Comparison of ENCODE assay signal across 8 cellular contexts in the genomic region with DNA sequence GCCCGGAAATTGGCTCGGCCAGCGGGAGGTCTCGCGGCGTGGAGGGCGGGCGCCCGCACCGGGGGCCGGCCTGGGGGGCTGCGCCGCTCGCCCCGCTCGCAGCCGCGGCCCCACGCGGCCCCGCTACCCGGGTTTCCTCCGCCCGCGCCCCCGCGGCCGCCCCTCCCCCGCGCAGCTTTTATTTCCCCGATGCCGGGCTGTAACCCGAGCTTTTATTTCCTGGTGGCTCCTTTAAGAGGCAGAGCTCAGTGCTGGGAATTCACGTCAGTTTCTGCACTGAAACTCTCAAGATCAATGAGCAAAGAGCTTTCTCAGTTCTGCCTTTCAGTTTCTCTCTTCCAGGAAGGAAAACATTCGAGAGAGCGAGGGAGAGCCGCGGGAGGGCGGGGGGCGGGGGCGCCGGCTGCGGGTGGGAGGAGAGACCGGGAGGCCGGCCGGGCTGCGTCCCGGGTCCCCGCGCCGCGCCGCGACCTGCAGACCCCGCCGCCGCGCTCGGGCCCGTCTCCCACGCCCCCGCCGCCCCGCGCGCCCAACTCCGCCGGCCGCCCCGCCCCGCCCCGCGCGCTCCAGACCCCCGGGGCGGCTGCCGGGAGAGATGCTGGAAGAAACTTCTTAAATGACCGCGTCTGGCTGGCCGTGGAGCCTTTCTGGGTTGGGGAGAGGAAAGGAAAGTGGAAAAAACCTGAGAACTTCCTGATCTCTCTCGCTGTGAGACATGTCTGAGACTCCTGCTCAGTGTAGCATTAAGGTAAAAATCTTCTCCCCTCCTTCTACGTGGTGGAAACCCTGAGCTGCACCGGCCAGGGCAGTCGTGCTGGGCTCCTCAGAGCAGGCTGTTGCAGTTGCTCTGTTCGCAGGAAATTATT. TPM values are rescaled to one million over a fixed set of nuclear protein-coding genes. Genes with fewer than 3 reads are reported as not detected.
DNase-seq lines count a peak whose midpoint lies in the region; ATAC-seq, FAIRE-seq and TF ChIP-seq lines count a peak whose summit lies in the region.

Gene ETV6 (plus strand): TSS at position 262 of the 866 bp plus-strand sequence. CDS start 454 bp downstream, at position 716.

- H2AFZ ChIP-seq in IMR-90 (replicated peaks; ENCODE audit: low read length, poor library complexity) (peak within 1 kb of the TSS; percentile 91), fibroblast of lung (ENCODE audit: low read length) (peak within 1 kb of the TSS; percentile 83)

- peak; percentile 43 for ATAC-seq in GM21528 (IDR thresholded peaks at IDR 0.05; ENCODE audit: low FRiP score, unreplicated experiment)
- ATAC-seq in IMR-90 (ENCODE audit: low read depth) = peak; percentile 44
- peak; percentile 61 to 67 for ATAC-seq in naive B cell (ENCODE audit: low read depth in 2 of 2)

- POLR2A ChIA-PET in IMR-90 (lab: Charles Lee; ENCODE audit: unreplicated experiment) = interaction anchor here (0.6 to 1.1 kb wide), 5 partner anchors 22 to 144 kb away, joined by 3 read pairs; no protein-coding TSS in a partner anchor

- FAIRE-seq in RCC 7860 (lab: Jason Lieb, UNC) = no peak

- TF ChIP-seq CTCF in IMR-90 (conservative IDR thresholded peaks at IDR 0.05; ENCODE audit: low read depth, low read length) (no peak), fibroblast of lung (conservative IDR thresholded peaks at IDR 0.05 in 1 of 2, IDR thresholded peaks at IDR 0.05 in 1 of 2; ENCODE audit: low read depth in 1 of 2, low read length in 2 of 2) (no peak)

- peak within 1 kb of the TSS; percentile 89 to 99 (median 98) for H3K4me3 Mint-ChIP-seq in naive B cell

- H3K18ac ChIP-seq in IMR-90 (ENCODE audit: low read depth, low read length) = peak within 1 kb of the TSS; percentile 99

- H2BK15ac ChIP-seq in IMR-90 (ENCODE audit: low read depth, low read length) = peak within 1 kb of the TSS; percentile 90

- peak within 1 kb of the TSS; percentile 99 for H3K14ac ChIP-seq in IMR-90 (replicated peaks; ENCODE audit: low read depth, low read length)

- 5% methylated on average over 15 of the region's 85 CpGs; no CpG with 5 or more reads in 1 of the 2 experiments for WGBS in IMR-90 (ENCODE audit: extremely low coverage in 2 of 2, insufficient read length in 1 of 2), 2 experiments

- peak within 1 kb of the TSS; percentile 97 for H3K56ac ChIP-seq in IMR-90 (ENCODE audit: extremely low read depth, insufficient read depth, low read length)

- H4K5ac ChIP-seq in IMR-90 (ENCODE audit: low read depth, low read length) = peak within 1 kb of the TSS; percentile 93

- peak within 1 kb of the TSS; percentile 97 to 99 (median 99) for H3K27ac Mint-ChIP-seq in naive B cell

- H3K4me2 ChIP-seq in IMR-90 (ENCODE audit: low read depth, low read length) = peak within 1 kb of the TSS; percentile 83
- peak within 1 kb of the TSS; percentile 89 for H3K4me2 ChIP-seq in fibroblast of lung (ENCODE audit: extremely low read depth, insufficient read depth, low read length)

- H3K4me3 ChIP-seq in IMR-90 (ENCODE audit: insufficient read depth, low read depth, low read length) = peak within 1 kb of the TSS; percentile 98
- peak within 1 kb of the TSS; percentile 86 to 95 (median 90) for H3K4me3 ChIP-seq in fibroblast of lung (replicated peaks in 1 of 4; ENCODE audit: control extremely low read depth in 1 of 4, insufficient read depth in 1 of 4, low read depth in 3 of 4, low read length in 4 of 4)

- H2BK120ac ChIP-seq in IMR-90 (ENCODE audit: low read depth, low read length) = peak within 1 kb of the TSS; percentile 96

- H3K4me1 Mint-ChIP-seq in naive B cell = peaks cover 40 to 47% (median 42%) of the 10 kb centered on the region in 3 donors

- H4K8ac ChIP-seq in IMR-90 (ENCODE audit: low read depth in 2 of 2, low read length in 2 of 2) = peak within 1 kb of the TSS; percentile 96 to 97

- peak; percentile 4; the same call in 1 of the 2 replicates for TF ChIP-seq RAD21 in IMR-90 (IDR thresholded peaks at IDR 0.05; ENCODE audit: low read length)

- H3K4ac ChIP-seq in IMR-90 (ENCODE audit: low read depth, low read length) = peak within 1 kb of the TSS; percentile 99

- H2AK9ac ChIP-seq in IMR-90 (replicated peaks; ENCODE audit: low read depth, low read length, poor library complexity) = peak within 1 kb of the TSS; percentile 96

- peak within 1 kb of the TSS; percentile 94 for H2BK20ac ChIP-seq in IMR-90 (ENCODE audit: low read depth, low read length)

- H2AK5ac ChIP-seq in IMR-90 (ENCODE audit: low read depth, low read length) = peak within 1 kb of the TSS; percentile 70

- H4K20me1 ChIP-seq in IMR-90 (ENCODE audit: insufficient read depth, low read length) (peaks cover 13% of the 10 kb centered on the region), fibroblast of lung (ENCODE audit: control insufficient read depth, extremely low read depth, insufficient read depth, low read length) (no peaks in the 10 kb centered on the region)

- H3K9me3 ChIP-seq in IMR-90 (ENCODE audit: control insufficient read depth, insufficient read depth, low read length) = no peaks in the 10 kb centered on the region
- H3K9me3 ChIP-seq in fibroblast of lung (ENCODE audit: control insufficient read depth, insufficient read depth, low read depth, low read length) = no peaks in the 10 kb centered on the region

- BruUV-seq in IMR-90 (replicated peaks; lab: Mats Ljungman, UMichigan) = no TSS peak

- H3K79me1 ChIP-seq in IMR-90 (ENCODE audit: low read depth in 1 of 2, low read length in 2 of 2) = peaks cover 0 to 39% of the 10 kb centered on the region in 2 experiments; a peak in 2 of 4 replicates

- H3K9ac ChIP-seq in IMR-90 (ENCODE audit: low read depth, low read length) (peak within 1 kb of the TSS; percentile 99), fibroblast of lung (ENCODE audit: insufficient read depth, low read length) (peak within 1 kb of the TSS; percentile 83)

- DNase-seq in DMS153 treated with DMSO at 0.1 percent for 48 hours (lab: John Stamatoyannopoulos, UW; ENCODE audit: unreplicated experiment) (peak; percentile 68), IMR-90 (peak; percentile 93), RCC 7860 (ENCODE audit: low spot score) (peak; percentile 79), fibroblast of lung (ENCODE audit: low read depth in 2 of 2) (peak; percentile 94 to 97), naive B cell (peak; percentile 75)
- DNase-seq in activated T-helper 1 cell treated with anti-CD3 and anti-CD28 coated beads, Interleukin-2, amount 50 U/mL, for 16 hours (ENCODE audit: low read depth in 1 of 2, low spot score in 1 of 2) = peak; percentile 9 to 68
- peak; percentile 38 to 80 (median 68) for DNase-seq in stimulated activated naive CD4-positive, alpha-beta T cell (lab: John Stamatoyannopoulos, UW)

- H3K27me3 Mint-ChIP-seq in naive B cell = no peaks in the 10 kb centered on the region

- H3K27ac ChIP-seq in IMR-90 (ENCODE audit: insufficient read depth, low read length) = peak within 1 kb of the TSS; percentile 99
- peak within 1 kb of the TSS; percentile 88 for H3K27ac ChIP-seq in fibroblast of lung (ENCODE audit: insufficient read depth, low read length)

- peak within 1 kb of the TSS; percentile 100 for H3K23ac ChIP-seq in IMR-90 (ENCODE audit: low read depth, low read length)

- intact Hi-C loops in IMR-90 (cut with micrococcal nuclease) = loop anchor here (1.0 to 10.0 kb wide), 7 partner anchors 58 to 685 kb away; no protein-coding TSS in a partner anchor

- peaks cover 7% of the 10 kb centered on the region; the same call in 1 of the 2 replicates for H3K9me1 ChIP-seq in IMR-90 (ENCODE audit: insufficient read depth, low read length)

- in situ Hi-C loops in IMR-90 (cut with MboI; ENCODE audit: low sequenced_read_pairs) = no loop called here

- dilution Hi-C loops in IMR-90 (cut with HindIII; ENCODE audit: low sequenced_read_pairs, unreplicated experiment) = no loop called here

- H3K27me3 ChIP-seq in IMR-90 (ENCODE audit: control insufficient read depth, insufficient read depth, low read length) (no peaks in the 10 kb centered on the region), fibroblast of lung (ENCODE audit: control insufficient read depth, insufficient read depth, low read length) (no peaks in the 10 kb centered on the region)

- peak within 1 kb of the TSS; percentile 99 for H4K91ac ChIP-seq in IMR-90 (ENCODE audit: insufficient read depth, low read depth, low read length)

- CTCF ChIA-PET in IMR-90 (lab: Yijun Ruan, JAX) = interaction anchor here (0.6 kb wide), 1 partner anchor 229 kb away, joined by 3 read pairs; no protein-coding TSS in a partner anchor

- TF ChIP-seq POLR2A in IMR-90 (IDR thresholded peaks at IDR 0.05; ENCODE audit: low read depth, low read length) = peak; percentile 60; the same call in 1 of the 2 replicates

- H3K4me1 ChIP-seq in IMR-90 (ENCODE audit: control insufficient read depth, insufficient read depth, low read length) = peaks cover 9% of the 10 kb centered on the region
- H3K4me1 ChIP-seq in fibroblast of lung (ENCODE audit: control insufficient read depth, extremely low read depth, insufficient read depth, low read length) = no peaks in the 10 kb centered on the region

- no peaks in the 10 kb centered on the region for H3K36me3 ChIP-seq in IMR-90 (ENCODE audit: control insufficient read depth, insufficient read depth, low read length)
- H3K36me3 ChIP-seq in fibroblast of lung (ENCODE audit: control insufficient read depth, insufficient read depth, low read length) = no peaks in the 10 kb centered on the region

- peaks cover 0 to 11% of the 10 kb centered on the region in 2 donors for H3K36me3 Mint-ChIP-seq in naive B cell

- no peaks in the 10 kb centered on the region for H3K9me3 Mint-ChIP-seq in naive B cell

- H2BK5ac ChIP-seq in IMR-90 (ENCODE audit: low read depth, low read length, poor library complexity, severe bottlenecking) = peak within 1 kb of the TSS; percentile 97

- H3K79me2 ChIP-seq in fibroblast of lung (ENCODE audit: control insufficient read depth, insufficient read depth, low read length) = peaks cover 38% of the 10 kb centered on the region

TF ChIP-seq in IMR-90, 13 proteins besides CTCF, POLR2A, EP300 and RAD21:
- TF ChIP-seq CHD1 (IDR thresholded peaks at IDR 0.05; ENCODE audit: low read depth, low read length) = 0 out of 2 replicates have a peak, but pooled peaks have one; percentile 78
- TF ChIP-seq, protein P1, sequence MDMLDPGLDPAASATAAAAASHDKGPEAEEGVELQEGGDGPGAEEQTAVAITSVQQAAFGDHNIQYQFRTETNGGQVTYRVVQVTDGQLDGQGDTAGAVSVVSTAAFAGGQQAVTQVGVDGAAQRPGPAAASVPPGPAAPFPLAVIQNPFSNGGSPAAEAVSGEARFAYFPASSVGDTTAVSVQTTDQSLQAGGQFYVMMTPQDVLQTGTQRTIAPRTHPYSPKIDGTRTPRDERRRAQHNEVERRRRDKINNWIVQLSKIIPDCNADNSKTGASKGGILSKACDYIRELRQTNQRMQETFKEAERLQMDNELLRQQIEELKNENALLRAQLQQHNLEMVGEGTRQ (IDR thresholded peaks at IDR 0.05; ENCODE audit: low read depth, low read length) = no peak

RNA-seq across cellular contexts. Expression of gene ETV6, which starts in this region (rescaled TPM):
- total RNA-seq in IMR-90 (2012; rRNA removed) (9.4 and 9.9 TPM in 2 replicates), fibroblast of lung (3.6 and 4.3 TPM in 2 replicates)
- polyA plus RNA-seq in IMR-90 (2012; rRNA removed) (8.4 and 8.6 TPM in 2 replicates), fibroblast of lung (4.5 and 8.9 TPM in 2 replicates), naive B cell (ENCODE audit: low read depth in 6 of 6) (1 to 10 TPM; 3.7 to 9.6 (median 6.6) TPM)
- polyA plus RNA-seq in IMR-90 (2012; cell fraction: cytosol; rRNA removed) = 2.6 and 2.7 TPM in 2 replicates
- polyA plus RNA-seq in IMR-90 (2012; cell fraction: nucleus; rRNA removed; ENCODE audit: low replicate concordance) = 20.3 and 40.4 TPM in 2 replicates
- 3.4 and 7.1 TPM in 2 replicates for polyA plus RNA-seq in fibroblast of lung (2012)
- polyA minus RNA-seq in fibroblast of lung (ENCODE audit: low replicate concordance) = 7.5 and 12.1 TPM in 2 replicates

Comparison
In these comparisons a context has a peak if more than half of its experiments do, and no peak if none do; other contexts are left out.
1. Peak in every context shown above with its lines: DNase-seq, ATAC-seq, H3K4me3 ChIP-seq and H3K27ac ChIP-seq.
2. DNase-seq: peak in every context shown above with its lines; median percentile 96 in fibroblast of lung; 93 in IMR-90; 79 in RCC 7860; 75 in naive B cell; 68 in stimulated activated naive CD4-positive, alpha-beta T cell; 68 in DMS153 treated with DMSO at 0.1 percent for 48 hours; 38 in activated T-helper 1 cell treated with anti-CD3 and anti-CD28 coated beads, Interleukin-2, amount 50 U/mL, for 16 hours.